In genomic region chr18:7467708-7468466, GRCh38 we compare ENCODE assay signal across 13 cellular contexts.
DNase-seq lines count a peak whose midpoint lies in the region; TF ChIP-seq lines count a peak whose summit lies in the region.
"Had no signal": no experiment of that assay in that cellular context is flagged by ENCODE, and none has a peak within 500 bp of the region (broad histone marks: within the 10 kb centered on the region; RNA-seq: fewer than 3 reads in every experiment).

No MANE protein-coding gene starts in this region.

- H2AFZ ChIP-seq in parathyroid adenoma = peak overlapping the region; percentile 28

- no peaks in the 10 kb centered on the region for H3K4me1 ChIP-seq in parathyroid adenoma
- H3K4me1 ChIP-seq: ascending aorta had no signal

- no peak overlapping the region for H3K9ac ChIP-seq in parathyroid adenoma

- no peaks in the 10 kb centered on the region for H3K9me3 ChIP-seq in parathyroid adenoma (ENCODE audit: control insufficient read depth, low read length)
- H3K9me3 ChIP-seq: ascending aorta, stomach had no signal

- H3K4me3 ChIP-seq in parathyroid adenoma (ENCODE audit: low read depth, low read length) = no peak overlapping the region
- H3K4me3 ChIP-seq: ascending aorta, stomach had no signal

- no peak overlapping the region for H3K4me2 ChIP-seq in parathyroid adenoma (ENCODE audit: low read length)

- no peak for TF ChIP-seq CTCF in parathyroid adenoma (IDR thresholded peaks at IDR 0.05)

- DNase-seq in NCI-H146 (lab: John Stamatoyannopoulos, UW) (peak; percentile 8), NCI-H146 treated with DMSO at 0.1 percent for 48 hours (lab: John Stamatoyannopoulos, UW; ENCODE audit: unreplicated experiment) (no peak), NCI-H2171 (lab: John Stamatoyannopoulos, UW) (peak; percentile 65), astrocyte of the hippocampus (ENCODE audit: low read depth, low spot score) (peak; percentile 17), amniotic stem cell (lab: John Stamatoyannopoulos, UW) (no peak), amygdala (lab: John Stamatoyannopoulos, UW) (no peak), NCI-H82 (lab: John Stamatoyannopoulos, UW) (no peak)
- DNase-seq: activated CD8-positive, alpha-beta T cell treated with anti-CD3 and anti-CD28 coated beads for 36 hours; mesenchymal stem cell; nucleus accumbens; stomach had no signal

- H3K36me3 ChIP-seq in parathyroid adenoma (ENCODE audit: control insufficient read depth, insufficient read depth, low read length) = no peaks in the 10 kb centered on the region
- H3K36me3 ChIP-seq: ascending aorta, stomach had no signal

- H3K27me3 ChIP-seq in parathyroid adenoma (ENCODE audit: control insufficient read depth, insufficient read depth, low read length) = no peaks in the 10 kb centered on the region
- H3K27me3 ChIP-seq: ascending aorta had no signal

- no peaks in the 10 kb centered on the region for H3K79me2 ChIP-seq in parathyroid adenoma

- no peak overlapping the region for H3K27ac ChIP-seq in parathyroid adenoma
- H3K27ac ChIP-seq: ascending aorta, stomach had no signal

Comparison
In these comparisons a context has a peak if more than half of its experiments do, and no peak if none do; other contexts are left out.
1. DNase-seq: peak in NCI-H146 (single experiment), NCI-H2171 (single experiment) and astrocyte of the hippocampus (single experiment); none in NCI-H146 treated with DMSO at 0.1 percent for 48 hours (single experiment), amniotic stem cell (single experiment), amygdala (0 of 56) and NCI-H82 (single experiment).